In genomic region chrX:82748901-82749505, GRCh38 we compare ENCODE assay signal across 1 cellular context.
TF ChIP-seq lines count a peak whose summit lies in the region.

No MANE protein-coding gene starts in this region.

TF ChIP-seq in WTC11, 78 proteins besides CTCF, POLR2A, EP300 and RAD21 (continued from another document):
- TF ChIP-seq ATF6 (CRISPR knock-in tag; IDR thresholded peaks at IDR 0.05) (no peak), PRRX2 (CRISPR knock-in tag; IDR thresholded peaks at IDR 0.05) (no peak), RORB (CRISPR knock-in tag; IDR thresholded peaks at IDR 0.05) (no peak), PREB (CRISPR knock-in tag; IDR thresholded peaks at IDR 0.05; ENCODE audit: borderline replicate concordance) (no peak), JUN (CRISPR knock-in tag; IDR thresholded peaks at IDR 0.05) (no peak), ZMAT4 (CRISPR knock-in tag; IDR thresholded peaks at IDR 0.05) (no peak)
